In the genomic region with DNA sequence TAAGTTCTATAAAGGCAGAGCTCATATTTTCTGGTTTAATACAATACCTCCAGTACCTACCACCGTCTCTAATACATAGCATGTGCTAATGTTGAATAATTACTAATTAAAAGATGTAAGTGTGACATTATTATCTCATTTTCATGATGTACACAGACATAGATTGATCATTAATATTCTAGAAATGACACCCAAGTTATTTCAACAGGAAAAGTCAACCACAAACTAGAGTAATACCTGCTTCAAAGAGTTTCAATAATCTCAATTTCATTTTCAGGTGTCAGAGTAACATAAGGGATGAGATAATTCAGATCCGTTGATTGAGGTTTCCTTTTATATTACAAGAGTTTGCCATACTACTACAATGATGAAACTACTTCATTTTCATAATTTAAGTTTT, we compare ENCODE assay signal across 16 cellular contexts.
A peak's percentile ranks its signal among the peaks of the same experiment; 100 is the strongest.
DNase-seq lines count a peak whose midpoint lies in the region; ATAC-seq and FAIRE-seq lines count a peak whose summit lies in the region.
"Had no signal": no experiment of that assay in that cellular context is flagged by ENCODE, and none has a peak within 500 bp of the region (broad histone marks: within the 10 kb centered on the region; RNA-seq: fewer than 3 reads in every experiment).

No MANE protein-coding gene starts in this region.

- ATAC-seq in GM19025 (IDR thresholded peaks at IDR 0.05; ENCODE audit: low read depth, unreplicated experiment) = peak; percentile 87
- peak; percentile 73 for ATAC-seq in GM21576 (IDR thresholded peaks at IDR 0.05; ENCODE audit: unreplicated experiment)
- ATAC-seq in HG03064 (IDR thresholded peaks at IDR 0.05; ENCODE audit: low read depth, unreplicated experiment) = peak; percentile 92
- peak; percentile 88 for ATAC-seq in HG03571 (IDR thresholded peaks at IDR 0.05; ENCODE audit: unreplicated experiment)
- ATAC-seq: body of pancreas had no signal

- DNase-seq in frontal cortex (ENCODE audit: low spot score in 2 of 2) = no peak
- DNase-seq in HAP-1 (ENCODE audit: low spot score in 2 of 2) = no peak
- DNase-seq in activated T-cell treated with anti-CD3 and anti-CD28 coated beads, Interleukin-2, amount 50 U/mL, for 48 hours = no peak
- DNase-seq in activated CD4-positive, alpha-beta T cell treated with anti-CD3 and anti-CD28 coated beads for 48 hours = no peak
- DNase-seq: activated CD4-positive, alpha-beta memory T cell treated with anti-CD3 and anti-CD28 coated beads for 36 hours; body of pancreas; DND-41; KBM-7; NCI-H187 treated with DMSO at 0.1 percent for 48 hours; NCI-H774 had no signal

- no peak for FAIRE-seq in frontal cortex (lab: Jason Lieb, UNC)
- FAIRE-seq: GM12891 had no signal

- in situ Hi-C loops in HAP-1 (cut with MboI; ENCODE audit: low sequenced_read_pairs) = no loop called here

- no peaks in the 10 kb centered on the region; the same call in 1 of the 2 replicates for H3K36me3 ChIP-seq in HAP-1 (replicated peaks)

- H3K27me3 ChIP-seq in HAP-1 (ENCODE audit: low read depth) = no peaks in the 10 kb centered on the region
- H3K27me3 ChIP-seq: body of pancreas had no signal

- H3K9me3 ChIP-seq in HAP-1 = no peaks in the 10 kb centered on the region
- H3K9me3 ChIP-seq: body of pancreas had no signal

- peaks cover 23% of the 10 kb centered on the region for H3K4me1 ChIP-seq in HAP-1
- H3K4me1 ChIP-seq: body of pancreas had no signal

- no peak overlapping the region for H3K4me3 ChIP-seq in HAP-1
- H3K4me3 ChIP-seq: body of pancreas, skin epidermis had no signal
